Comparison of ENCODE assay signal across 1 cellular context in the genomic region with DNA sequence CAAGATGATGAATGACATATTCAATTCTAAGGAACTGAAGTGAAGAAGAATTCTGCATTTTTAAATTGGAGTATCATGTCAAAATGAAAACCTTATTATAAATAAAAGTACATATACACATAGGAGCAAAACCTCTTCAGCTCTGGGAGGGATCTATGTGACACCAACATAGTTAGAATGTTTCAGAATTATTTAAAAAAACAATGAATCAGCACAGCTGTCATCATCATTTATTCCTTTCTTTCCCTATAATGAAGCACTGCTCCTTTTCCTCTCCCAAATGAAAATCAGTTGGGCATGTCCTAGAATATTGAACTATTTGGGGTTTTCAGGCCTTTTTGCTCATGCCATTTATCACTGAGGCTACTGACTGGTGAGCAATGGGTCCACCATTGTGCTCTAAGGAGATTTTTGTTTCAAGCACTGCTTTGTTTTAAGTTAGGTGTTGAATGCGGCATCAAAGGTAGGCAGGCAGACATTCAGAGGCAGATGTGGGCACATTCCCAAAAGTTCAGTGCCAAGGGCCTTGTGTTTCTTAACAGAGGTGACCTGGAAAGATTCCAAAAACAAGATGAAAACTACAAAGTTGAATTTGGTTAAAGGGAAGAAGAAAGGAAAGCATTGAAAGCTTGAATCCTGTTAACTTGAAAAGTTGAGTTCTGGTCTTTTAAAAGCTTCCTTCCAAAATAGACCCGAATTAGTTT.
TF ChIP-seq lines count a peak whose summit lies in the region.

No MANE protein-coding gene starts in this region.

TF ChIP-seq in GM12891, 5 proteins besides CTCF, POLR2A, EP300 and RAD21 (continued from another document):
- TF ChIP-seq POU2F2 (IDR thresholded peaks at IDR 0.05; ENCODE audit: low read depth, low read length), result no peak
